21 cellular contexts compared by ENCODE assay signal in genomic region chr17:21018894-21019293, GRCh38.
"Had no signal": no experiment of that assay in that cellular context is flagged by ENCODE, and none has a peak within 500 bp of the region (broad histone marks: within the 10 kb centered on the region; RNA-seq: fewer than 3 reads in every experiment).

No MANE protein-coding gene starts in this region.

- H3K9me3 ChIP-seq: left lung, pancreas, thyroid gland had no signal

- H3K4me3 Mint-ChIP-seq: activated naive CD4-positive, alpha-beta T cell treated with anti-CD3 and anti-CD28 coated beads, Interleukin-2, amount 10 ng/mL, durations not matched to agents 7 days and 5 days; activated T-cell treated with anti-CD3 and anti-CD28 coated beads, Interleukin-2, amount 50 U/mL, for 4 hours; immature natural killer cell; mesothelial cell of epicardium; natural killer cell; stimulated activated naive B cell treated with anti-CD40 and anti-IgM and Interleukin-4, amounts not matched to agents 10 μg/mL and 1 μg/mL and 100 μg/mL, for 72 hours; T-cell; T-helper 2 cell treated with Interferon-gamma antibody and Interleukin-4, amounts not matched to agents 5 μg/mL and 100 μg/mL, for 36 hours had no signal

- ATAC-seq: activated T-cell treated with anti-CD3 and anti-CD28 coated beads, Interleukin-2, amount 50 U/mL, for 4 hours; foreskin keratinocyte; left lung; natural killer cell; stimulated activated naive B cell treated with anti-CD40 and anti-IgM and Interleukin-4, amounts not matched to agents 10 μg/mL and 1 μg/mL and 100 μg/mL, for 72 hours; T-cell had no signal

- H3K27me3 Mint-ChIP-seq: activated naive CD4-positive, alpha-beta T cell treated with anti-CD3 and anti-CD28 coated beads, Interleukin-2, amount 10 ng/mL, durations not matched to agents 7 days and 5 days; stimulated activated naive B cell treated with anti-CD40 and anti-IgM and Interleukin-4, amounts not matched to agents 10 μg/mL and 1 μg/mL and 100 μg/mL, for 72 hours; T-cell had no signal

- H3K27ac Mint-ChIP-seq: activated naive CD4-positive, alpha-beta T cell treated with anti-CD3 and anti-CD28 coated beads, Interleukin-2, amount 10 ng/mL, durations not matched to agents 7 days and 5 days; mesothelial cell of epicardium; T-helper 2 cell treated with Interferon-gamma antibody and Interleukin-4, amounts not matched to agents 5 μg/mL and 100 μg/mL, for 36 hours had no signal

- H3K27ac ChIP-seq: foreskin keratinocyte, hepatocyte, left lung, pancreas, thyroid gland, VCaP had no signal

- H3K4me3 ChIP-seq: hepatocyte, left lung, lung, pancreas, thyroid gland had no signal

- H3K9me3 Mint-ChIP-seq: activated naive CD4-positive, alpha-beta T cell treated with anti-CD3 and anti-CD28 coated beads, Interleukin-2, amount 10 ng/mL, durations not matched to agents 7 days and 5 days; activated T-cell treated with anti-CD3 and anti-CD28 coated beads, Interleukin-2, amount 50 U/mL, for 4 hours; immature natural killer cell; mesothelial cell of epicardium; natural killer cell; stimulated activated naive B cell treated with anti-CD40 and anti-IgM and Interleukin-4, amounts not matched to agents 10 μg/mL and 1 μg/mL and 100 μg/mL, for 72 hours; T-cell; T-helper 2 cell treated with Interferon-gamma antibody and Interleukin-4, amounts not matched to agents 5 μg/mL and 100 μg/mL, for 36 hours had no signal

- DNase-seq: activated CD8-positive, alpha-beta memory T cell treated with anti-CD3 and anti-CD28 coated beads, Interleukin-2, amount 50 U/mL, for 48 hours; activated effector memory CD4-positive, alpha-beta T cell treated with anti-CD3 and anti-CD28 coated beads, Interleukin-2, amount 50 U/mL, for 16 hours; activated naive CD4-positive, alpha-beta T cell treated with anti-CD3 and anti-CD28 coated beads, Interleukin-2, amount 10 ng/mL, durations not matched to agents 7 days and 5 days; activated T-cell treated with anti-CD3 and anti-CD28 coated beads, Interleukin-2, amount 50 U/mL, for 4 hours; amygdala; erythroblast; foreskin keratinocyte; immature natural killer cell; left lung; natural killer cell; pancreas; stimulated activated CD4-positive, alpha-beta T cell treated with anti-CD3 and anti-CD28 coated beads, Interleukin-2, amount 100 ng/mL, for 48 hours; stimulated activated CD8-positive, alpha-beta memory T cell treated with anti-CD3 and anti-CD28 coated beads, Interleukin-4, amount 100 ng/mL, for 48 hours; stimulated activated naive B cell treated with anti-CD40 and anti-IgM and Interleukin-4, amounts not matched to agents 10 μg/mL and 1 μg/mL and 100 μg/mL, for 72 hours; T-cell; thyroid gland had no signal

- H3K27me3 ChIP-seq: foreskin keratinocyte, hepatocyte, left lung, pancreas, thyroid gland had no signal

- H3K4me1 ChIP-seq: foreskin keratinocyte, pancreas, thyroid gland had no signal
